ENCODE assay signal across 7 cellular contexts in the genomic region with DNA sequence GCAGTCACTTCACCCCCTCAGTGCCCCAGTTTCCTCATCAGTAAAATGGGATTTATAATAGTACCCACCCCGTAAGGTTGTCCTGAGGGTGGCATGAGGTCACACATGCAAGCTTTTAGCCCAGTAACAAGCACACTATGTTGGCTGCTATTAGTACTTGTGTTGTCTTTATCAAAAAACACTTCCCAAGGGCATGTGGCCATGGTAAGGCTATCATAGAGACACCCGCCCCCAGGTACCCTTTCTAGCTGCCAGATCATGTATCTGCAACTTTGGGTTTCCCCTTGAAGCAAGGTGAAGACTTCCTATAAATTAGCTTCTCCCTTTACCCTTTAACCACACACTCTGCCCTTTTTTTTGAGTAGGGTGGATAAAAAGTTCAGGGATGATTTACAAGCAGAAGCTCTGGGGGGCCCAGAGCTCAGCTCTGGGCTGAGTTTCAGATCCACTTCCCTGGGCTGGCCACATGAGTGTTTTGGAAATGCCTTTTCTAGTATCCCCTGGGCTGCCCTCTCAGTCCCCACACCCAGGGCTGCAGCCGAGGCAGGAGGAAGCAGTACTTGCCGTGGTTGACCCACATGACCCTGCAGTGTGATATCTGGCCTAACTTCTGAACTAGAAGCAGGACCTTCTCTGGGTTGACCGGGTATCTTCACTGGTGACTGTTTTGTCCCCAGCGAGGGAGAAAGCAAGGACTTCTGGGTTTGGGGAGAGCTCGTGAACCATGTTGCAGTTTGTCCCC. TPM values are rescaled to one million over a fixed set of nuclear protein-coding genes. Genes with fewer than 3 reads are reported as not detected.
DNase-seq lines count a peak whose midpoint lies in the region; ATAC-seq and TF ChIP-seq lines count a peak whose summit lies in the region.

No MANE protein-coding gene starts in this region.

- no peak overlapping the region for H3K4me3 ChIP-seq in HL-60 (replicated peaks; ENCODE audit: insufficient read depth, low read length)

- peak overlapping the region; percentile 77 for H3K4me3 Mint-ChIP-seq in WTC11

- peaks cover 11% of the 10 kb centered on the region for H3K36me3 Mint-ChIP-seq in WTC11

- DNase-seq in HL-60 (ENCODE audit: low read depth in 1 of 2, low spot score in 1 of 2) (peak in 1 of 2 experiments; percentile 29), WTC11 (ENCODE audit: low spot score) (no peak), cardiac septum (ENCODE audit: low spot score) (peak; percentile 81), NCI-H510A treated with DMSO at 0.1 percent for 48 hours (lab: John Stamatoyannopoulos, UW) (no peak), GM19240 (ENCODE audit: insufficient read length, low spot score) (no peak), OCI-M2 (lab: John Stamatoyannopoulos, UW; ENCODE audit: unreplicated experiment) (no peak)
- peak; percentile 47 for DNase-seq in stimulated activated CD8-positive, alpha-beta memory T cell treated with anti-CD3 and anti-CD28 coated beads, Interleukin-4, amount 100 ng/mL, for 48 hours

- H3K27ac ChIP-seq in HL-60 (replicated peaks): peak overlapping the region; percentile 6; the same call in 1 of the 2 replicates

- POLR2A ChIA-PET in WTC11 (lab: Charles Lee): no interaction called here

- no peaks in the 10 kb centered on the region for H3K9me3 Mint-ChIP-seq in WTC11

- no peaks in the 10 kb centered on the region for H3K27me3 Mint-ChIP-seq in WTC11 (ENCODE audit: low read depth)

- H3K27me3 ChIP-seq in HL-60 (ENCODE audit: insufficient read depth, poor library complexity, severe bottlenecking): no peaks in the 10 kb centered on the region

- intact Hi-C loops in cardiac septum (cut with DNase I): no loop called here

- no peak overlapping the region for H3K27ac Mint-ChIP-seq in WTC11

- CTCF ChIA-PET in WTC11 (lab: Charles Lee): interaction anchor here (0.7 to 1.0 kb wide), 3 partner anchors 8 to 35 kb away, joined by 3 read pairs; a partner anchor contains a TSS

- peaks cover 35% of the 10 kb centered on the region for H3K4me1 Mint-ChIP-seq in WTC11

- no peak for ATAC-seq in WTC11

- TF ChIP-seq CTCF in HL-60 (IDR thresholded peaks at IDR 0.05; ENCODE audit: insufficient read depth, low read length) (no peak), WTC11 (IDR thresholded peaks at IDR 0.05) (no peak)

TF ChIP-seq in WTC11, 78 proteins besides CTCF, POLR2A, EP300 and RAD21 (continues in another document):
- TF ChIP-seq, protein P1, sequence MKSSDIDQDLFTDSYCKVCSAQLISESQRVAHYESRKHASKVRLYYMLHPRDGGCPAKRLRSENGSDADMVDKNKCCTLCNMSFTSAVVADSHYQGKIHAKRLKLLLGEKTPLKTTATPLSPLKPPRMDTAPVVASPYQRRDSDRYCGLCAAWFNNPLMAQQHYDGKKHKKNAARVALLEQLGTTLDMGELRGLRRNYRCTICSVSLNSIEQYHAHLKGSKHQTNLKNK (CRISPR knock-in tag; IDR thresholded peaks at IDR 0.05): no peak
- TF ChIP-seq NR1H2 (CRISPR knock-in tag; IDR thresholded peaks at IDR 0.05) (no peak), ESRRA (CRISPR knock-in tag; IDR thresholded peaks at IDR 0.05; ENCODE audit: borderline replicate concordance) (no peak), RORB (CRISPR knock-in tag; IDR thresholded peaks at IDR 0.05) (no peak), MYBL2 (CRISPR knock-in tag; IDR thresholded peaks at IDR 0.05) (no peak), ZNF219 (CRISPR knock-in tag; IDR thresholded peaks at IDR 0.05; ENCODE audit: borderline replicate concordance) (no peak), EMX1 (CRISPR knock-in tag; IDR thresholded peaks at IDR 0.05) (no peak), ZNF396 (CRISPR knock-in tag; IDR thresholded peaks at IDR 0.05; ENCODE audit: borderline replicate concordance) (no peak)
- TF ChIP-seq, protein P2, sequence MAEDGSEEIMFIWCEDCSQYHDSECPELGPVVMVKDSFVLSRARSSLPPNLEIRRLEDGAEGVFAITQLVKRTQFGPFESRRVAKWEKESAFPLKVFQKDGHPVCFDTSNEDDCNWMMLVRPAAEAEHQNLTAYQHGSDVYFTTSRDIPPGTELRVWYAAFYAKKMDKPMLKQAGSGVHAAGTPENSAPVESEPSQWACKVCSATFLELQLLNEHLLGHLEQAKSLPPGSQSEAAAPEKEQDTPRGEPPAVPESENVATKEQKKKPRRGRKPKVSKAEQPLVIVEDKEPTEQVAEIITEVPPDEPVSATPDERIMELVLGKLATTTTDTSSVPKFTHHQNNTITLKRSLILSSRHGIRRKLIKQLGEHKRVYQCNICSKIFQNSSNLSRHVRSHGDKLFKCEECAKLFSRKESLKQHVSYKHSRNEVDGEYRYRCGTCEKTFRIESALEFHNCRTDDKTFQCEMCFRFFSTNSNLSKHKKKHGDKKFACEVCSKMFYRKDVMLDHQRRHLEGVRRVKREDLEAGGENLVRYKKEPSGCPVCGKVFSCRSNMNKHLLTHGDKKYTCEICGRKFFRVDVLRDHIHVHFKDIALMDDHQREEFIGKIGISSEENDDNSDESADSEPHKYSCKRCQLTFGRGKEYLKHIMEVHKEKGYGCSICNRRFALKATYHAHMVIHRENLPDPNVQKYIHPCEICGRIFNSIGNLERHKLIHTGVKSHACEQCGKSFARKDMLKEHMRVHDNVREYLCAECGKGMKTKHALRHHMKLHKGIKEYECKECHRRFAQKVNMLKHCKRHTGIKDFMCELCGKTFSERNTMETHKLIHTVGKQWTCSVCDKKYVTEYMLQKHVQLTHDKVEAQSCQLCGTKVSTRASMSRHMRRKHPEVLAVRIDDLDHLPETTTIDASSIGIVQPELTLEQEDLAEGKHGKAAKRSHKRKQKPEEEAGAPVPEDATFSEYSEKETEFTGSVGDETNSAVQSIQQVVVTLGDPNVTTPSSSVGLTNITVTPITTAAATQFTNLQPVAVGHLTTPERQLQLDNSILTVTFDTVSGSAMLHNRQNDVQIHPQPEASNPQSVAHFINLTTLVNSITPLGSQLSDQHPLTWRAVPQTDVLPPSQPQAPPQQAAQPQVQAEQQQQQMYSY (CRISPR knock-in tag; IDR thresholded peaks at IDR 0.05): no peak
- TF ChIP-seq, protein P3, sequence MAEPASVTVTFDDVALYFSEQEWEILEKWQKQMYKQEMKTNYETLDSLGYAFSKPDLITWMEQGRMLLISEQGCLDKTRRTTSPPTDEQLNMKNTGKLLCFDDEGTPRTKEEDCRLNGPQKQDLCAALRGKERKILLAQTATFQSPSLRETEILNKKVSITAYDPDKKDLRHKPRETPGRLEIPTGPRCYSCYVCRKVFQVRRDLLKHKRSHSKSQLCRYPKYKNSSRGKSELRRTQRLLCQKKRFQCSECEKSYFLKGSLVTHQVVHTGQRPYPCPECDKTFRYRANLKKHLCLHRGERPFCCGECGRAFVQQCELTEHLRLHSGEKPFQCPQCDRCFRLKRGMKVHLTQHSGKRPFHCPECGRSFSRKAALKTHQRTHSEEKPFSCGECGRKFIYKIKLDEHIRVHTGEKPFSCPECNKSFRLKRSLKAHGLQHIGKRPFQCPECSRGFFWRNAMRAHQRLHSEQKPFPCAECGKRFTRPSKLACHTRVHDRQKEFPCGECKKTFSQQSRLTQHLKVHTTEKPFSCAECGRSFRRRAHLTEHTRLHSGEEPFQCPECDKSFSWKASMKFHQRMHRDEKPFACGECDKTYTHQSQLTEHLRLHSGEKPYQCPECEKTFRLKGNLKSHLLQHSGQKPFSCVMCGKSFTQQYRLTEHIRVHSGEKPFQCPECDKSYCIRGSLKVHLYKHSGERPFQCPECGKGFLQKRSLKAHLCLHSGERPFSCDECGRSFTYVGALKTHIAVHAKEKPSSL (CRISPR knock-in tag; conservative IDR thresholded peaks at IDR 0.05): no peak
- TF ChIP-seq, protein P4, sequence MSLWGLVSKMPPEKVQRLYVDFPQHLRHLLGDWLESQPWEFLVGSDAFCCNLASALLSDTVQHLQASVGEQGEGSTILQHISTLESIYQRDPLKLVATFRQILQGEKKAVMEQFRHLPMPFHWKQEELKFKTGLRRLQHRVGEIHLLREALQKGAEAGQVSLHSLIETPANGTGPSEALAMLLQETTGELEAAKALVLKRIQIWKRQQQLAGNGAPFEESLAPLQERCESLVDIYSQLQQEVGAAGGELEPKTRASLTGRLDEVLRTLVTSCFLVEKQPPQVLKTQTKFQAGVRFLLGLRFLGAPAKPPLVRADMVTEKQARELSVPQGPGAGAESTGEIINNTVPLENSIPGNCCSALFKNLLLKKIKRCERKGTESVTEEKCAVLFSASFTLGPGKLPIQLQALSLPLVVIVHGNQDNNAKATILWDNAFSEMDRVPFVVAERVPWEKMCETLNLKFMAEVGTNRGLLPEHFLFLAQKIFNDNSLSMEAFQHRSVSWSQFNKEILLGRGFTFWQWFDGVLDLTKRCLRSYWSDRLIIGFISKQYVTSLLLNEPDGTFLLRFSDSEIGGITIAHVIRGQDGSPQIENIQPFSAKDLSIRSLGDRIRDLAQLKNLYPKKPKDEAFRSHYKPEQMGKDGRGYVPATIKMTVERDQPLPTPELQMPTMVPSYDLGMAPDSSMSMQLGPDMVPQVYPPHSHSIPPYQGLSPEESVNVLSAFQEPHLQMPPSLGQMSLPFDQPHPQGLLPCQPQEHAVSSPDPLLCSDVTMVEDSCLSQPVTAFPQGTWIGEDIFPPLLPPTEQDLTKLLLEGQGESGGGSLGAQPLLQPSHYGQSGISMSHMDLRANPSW (CRISPR knock-in tag; conservative IDR thresholded peaks at IDR 0.05; ENCODE audit: low read depth): no peak
- TF ChIP-seq, protein P5, sequence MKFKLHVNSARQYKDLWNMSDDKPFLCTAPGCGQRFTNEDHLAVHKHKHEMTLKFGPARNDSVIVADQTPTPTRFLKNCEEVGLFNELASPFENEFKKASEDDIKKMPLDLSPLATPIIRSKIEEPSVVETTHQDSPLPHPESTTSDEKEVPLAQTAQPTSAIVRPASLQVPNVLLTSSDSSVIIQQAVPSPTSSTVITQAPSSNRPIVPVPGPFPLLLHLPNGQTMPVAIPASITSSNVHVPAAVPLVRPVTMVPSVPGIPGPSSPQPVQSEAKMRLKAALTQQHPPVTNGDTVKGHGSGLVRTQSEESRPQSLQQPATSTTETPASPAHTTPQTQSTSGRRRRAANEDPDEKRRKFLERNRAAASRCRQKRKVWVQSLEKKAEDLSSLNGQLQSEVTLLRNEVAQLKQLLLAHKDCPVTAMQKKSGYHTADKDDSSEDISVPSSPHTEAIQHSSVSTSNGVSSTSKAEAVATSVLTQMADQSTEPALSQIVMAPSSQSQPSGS (CRISPR knock-in tag; IDR thresholded peaks at IDR 0.05; ENCODE audit: borderline replicate concordance, low read depth): no peak

RNA-seq across cellular contexts. Expression of a gene that starts 2.0 kb away (rescaled TPM):
- 26.5 to 29.8 TPM (median 28.7 TPM) in 3 replicates for total RNA-seq in WTC11 (2021)
- total RNA-seq in cardiac septum: 13.0 TPM

RNA-seq across cellular contexts. Expression of a gene that starts 34.4 kb away (rescaled TPM):
- total RNA-seq in WTC11 (2021) (8.0 to 14.3 TPM (median 8.0 TPM) in 3 replicates), cardiac septum (not detected)

RNA-seq across cellular contexts. Expression of a gene that starts 40.8 kb away (rescaled TPM):
- 13.1 to 15.0 TPM (median 13.7 TPM) in 3 replicates for total RNA-seq in WTC11 (2021)
- 3.9 TPM for total RNA-seq in cardiac septum

Comparison
In these comparisons a context has a peak if more than half of its experiments do, and no peak if none do; other contexts are left out.
1. DNase-seq: peak in cardiac septum (single experiment) and stimulated activated CD8-positive, alpha-beta memory T cell treated with anti-CD3 and anti-CD28 coated beads, Interleukin-4, amount 100 ng/mL, for 48 hours (single experiment); none in WTC11 (single experiment), NCI-H510A treated with DMSO at 0.1 percent for 48 hours (single experiment), GM19240 (single experiment) and OCI-M2 (single experiment).